1 cellular context compared by ENCODE assay signal in the genomic region with DNA sequence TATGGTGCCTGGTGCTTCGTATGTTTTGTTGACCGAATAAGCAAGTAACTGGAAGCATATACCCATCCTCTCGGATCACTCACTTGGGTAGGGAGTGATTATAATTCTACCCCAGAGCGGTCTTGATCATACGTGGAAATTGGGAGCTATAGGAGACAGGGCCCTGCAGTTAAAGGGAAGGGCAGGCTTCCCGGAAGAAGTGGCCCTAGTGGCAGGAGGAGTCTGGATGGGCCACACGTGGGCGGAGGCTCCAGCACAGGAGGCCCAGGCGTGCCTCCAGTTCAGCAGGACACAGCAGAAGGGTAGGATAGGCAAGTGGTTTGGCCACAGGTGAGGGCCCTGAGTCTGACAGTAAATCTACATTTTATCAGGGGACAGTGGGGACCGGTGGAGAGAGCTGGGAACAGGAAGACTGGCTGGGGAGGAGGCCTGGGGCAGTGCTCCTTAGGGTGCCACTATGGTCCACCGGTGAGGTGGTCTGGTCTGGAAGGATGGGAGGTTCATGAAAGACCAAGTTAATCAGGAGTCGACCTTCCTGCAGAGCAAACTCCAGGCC.
A peak's percentile ranks its signal among the peaks of the same experiment; 100 is the strongest.
TF ChIP-seq lines count a peak whose summit lies in the region.

No MANE protein-coding gene starts in this region.

TF ChIP-seq in A549, 52 proteins besides CTCF, POLR2A, EP300 and RAD21:
- TF ChIP-seq ELK1 (IDR thresholded peaks at IDR 0.05; ENCODE audit: low read depth, low read length), result no peak
- peak; percentile 8 for TF ChIP-seq ZFP36 (IDR thresholded peaks at IDR 0.05; ENCODE audit: borderline replicate concordance, partially characterized antibody)
TF ChIP-seq in A549: peak in this region for 1.
